26 cellular contexts compared by ENCODE assay signal in the genomic region with DNA sequence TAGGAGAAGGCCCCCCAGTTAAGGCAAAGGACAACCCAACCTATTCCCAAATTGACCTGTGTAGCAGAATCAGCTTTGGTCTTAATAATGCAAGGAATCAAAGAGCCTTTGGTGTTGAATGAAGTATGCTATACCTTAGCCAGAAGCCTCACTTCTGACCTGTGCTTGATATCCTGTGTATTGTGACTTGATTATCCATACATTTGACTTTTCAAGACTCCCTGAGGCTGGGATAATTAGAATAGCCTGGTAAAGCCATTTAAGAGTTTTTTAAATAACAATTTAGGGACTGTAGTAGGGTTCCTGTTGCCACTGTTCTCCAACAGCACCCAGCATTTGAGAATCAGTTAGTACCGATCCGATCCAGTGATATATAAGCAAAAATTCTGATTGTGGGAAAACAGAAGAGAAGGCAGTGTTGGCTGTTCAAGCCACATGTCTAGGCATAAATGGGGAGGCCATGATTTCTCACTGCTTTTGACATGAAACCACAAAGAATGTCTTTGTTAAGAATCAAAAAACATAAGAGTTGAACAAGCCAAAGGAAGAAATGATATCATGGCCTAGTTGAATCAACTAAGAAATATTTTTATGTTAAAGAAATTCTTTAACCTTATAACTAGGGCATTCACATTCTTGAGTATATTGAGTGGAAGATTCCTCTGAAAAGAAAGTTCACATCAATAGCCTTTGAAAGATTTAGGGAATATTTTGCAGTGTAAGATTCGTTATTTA.
DNase-seq lines count a peak whose midpoint lies in the region; ATAC-seq and TF ChIP-seq lines count a peak whose summit lies in the region.
"Had no signal": no experiment of that assay in that cellular context is flagged by ENCODE, and none has a peak within 500 bp of the region (broad histone marks: within the 10 kb centered on the region; RNA-seq: fewer than 3 reads in every experiment).

No MANE protein-coding gene starts in this region.

- no peaks in the 10 kb centered on the region; the same call in 1 of the 2 replicates for H3K9me3 ChIP-seq in BLaER1
- H3K9me3 ChIP-seq in HUES6 (ENCODE audit: control insufficient read depth, insufficient read depth, low read depth, low read length), result no peaks in the 10 kb centered on the region
- no peaks in the 10 kb centered on the region for H3K9me3 ChIP-seq in psoas muscle
- H3K9me3 ChIP-seq in gastrocnemius medialis, result no peaks in the 10 kb centered on the region
- H3K9me3 ChIP-seq: left lung, sigmoid colon, thoracic aorta, vagina had no signal

- peaks cover 74% of the 10 kb centered on the region for H3K4me1 ChIP-seq in BLaER1
- H3K4me1 ChIP-seq in HUES6 (ENCODE audit: control insufficient read depth, insufficient read depth, low read length), result peaks cover 57% of the 10 kb centered on the region
- H3K4me1 ChIP-seq in psoas muscle, result no peaks in the 10 kb centered on the region
- H3K4me1 ChIP-seq in gastrocnemius medialis, result no peaks in the 10 kb centered on the region
- H3K4me1 ChIP-seq: sigmoid colon had no signal

- H3K27me3 ChIP-seq in BLaER1 (no peaks in the 10 kb centered on the region), HUES6 (ENCODE audit: control insufficient read depth, insufficient read depth, low read length) (no peaks in the 10 kb centered on the region), psoas muscle (ENCODE audit: insufficient read depth in 3 of 3, low read length in 2 of 3) (no peaks in the 10 kb centered on the region), gastrocnemius medialis (no peaks in the 10 kb centered on the region)
- H3K27me3 ChIP-seq: left lung, sigmoid colon, vagina had no signal

- no peak overlapping the region for H3K4me3 Mint-ChIP-seq in chondrocyte (ENCODE audit: unreplicated experiment)
- H3K4me3 Mint-ChIP-seq: mesothelial cell of epicardium; T-helper 2 cell treated with Interferon-gamma antibody and Interleukin-4, amounts not matched to agents 5 μg/mL and 100 μg/mL, for 36 hours had no signal

- peak overlapping the region; percentile 7; the same call in 1 of the 2 replicates for H3K27ac ChIP-seq in BLaER1
- peak overlapping the region; percentile 44 for H3K27ac ChIP-seq in HUES6 (ENCODE audit: low read depth, low read length)
- H3K27ac ChIP-seq in psoas muscle, result no peak overlapping the region
- no peak overlapping the region for H3K27ac ChIP-seq in gastrocnemius medialis
- H3K27ac ChIP-seq: C4-2B, HL-60, left lung, sigmoid colon, thoracic aorta, vagina had no signal

- H3K4me1 Mint-ChIP-seq in chondrocyte (ENCODE audit: low read depth), result peaks cover 71% of the 10 kb centered on the region

- intact Hi-C loops in psoas muscle (cut with DNase I) (no loop called here), gastrocnemius medialis (cut with DNase I; ENCODE audit: low total_unique reads) (no loop called here)

- in situ Hi-C loops in gastrocnemius medialis (cut with MboI; ENCODE audit: low sequenced_read_pairs in 4 of 4), result no loop called here

- H3K27ac Mint-ChIP-seq in chondrocyte (ENCODE audit: unreplicated experiment), result peak overlapping the region; percentile 46
- H3K27ac Mint-ChIP-seq: mesothelial cell of epicardium; nephron progenitor cell; T-helper 2 cell treated with Interferon-gamma antibody and Interleukin-4, amounts not matched to agents 5 μg/mL and 100 μg/mL, for 36 hours had no signal

- no peak for DNase-seq in chondrocyte (ENCODE audit: low spot score)
- peak; percentile 46 for DNase-seq in iris pigment epithelial cell (ENCODE audit: low read depth)
- DNase-seq in psoas muscle, result no peak
- DNase-seq in SKM-1 (lab: John Stamatoyannopoulos, UW; ENCODE audit: unreplicated experiment), result no peak
- no peak for DNase-seq in gastrocnemius medialis
- DNase-seq: activated CD4-positive, alpha-beta T cell treated with anti-CD3 and anti-CD28 coated beads, Interleukin-2, amount 50 U/mL, for 4 hours; activated effector memory CD4-positive, alpha-beta T cell treated with Interleukin-2 at 50 U/mL for 16 hours; dermis blood vessel endothelial cell; IMR-90; left lung; NCI-H2081 treated with DMSO at 0.1 percent for 48 hours; NCI-H345; NCI-H774; sigmoid colon; stimulated activated naive CD8-positive, alpha-beta T cell treated with anti-CD3 and anti-CD28 coated beads, Interleukin-15, Interleukin-2, amounts not matched to agents 100 U/mL and 50 U/mL, for 24 hours had no signal

- H3K27me3 Mint-ChIP-seq in chondrocyte (ENCODE audit: low read depth), result no peaks in the 10 kb centered on the region

- no peaks in the 10 kb centered on the region for H3K36me3 Mint-ChIP-seq in chondrocyte (ENCODE audit: low read depth)
- H3K36me3 Mint-ChIP-seq: mesothelial cell of epicardium had no signal

- H3K9ac ChIP-seq in BLaER1 (no peak overlapping the region), HUES6 (ENCODE audit: low read length) (peak overlapping the region; percentile 13)

- ATAC-seq in psoas muscle (no peak), gastrocnemius medialis (no peak)
- no peak for ATAC-seq in activated CD4-positive, CD25-positive, alpha-beta regulatory T cell treated with anti-CD3 and anti-CD28 coated beads, Interleukin-2, amount 50 U/mL, for 24 hours
- ATAC-seq: HCT116; left lung; stimulated activated naive CD8-positive, alpha-beta T cell treated with anti-CD3 and anti-CD28 coated beads, Interleukin-15, Interleukin-2, amounts not matched to agents 100 U/mL and 50 U/mL, for 24 hours had no signal

- H3K9me3 Mint-ChIP-seq in chondrocyte (ENCODE audit: low read depth), result no peaks in the 10 kb centered on the region
- H3K9me3 Mint-ChIP-seq: mesothelial cell of epicardium; T-helper 2 cell treated with Interferon-gamma antibody and Interleukin-4, amounts not matched to agents 5 μg/mL and 100 μg/mL, for 36 hours had no signal

- H4K20me1 ChIP-seq in BLaER1, result no peaks in the 10 kb centered on the region

- TF ChIP-seq CTCF in chondrocyte (IDR thresholded peaks at IDR 0.05) (no peak), psoas muscle (IDR thresholded peaks at IDR 0.05) (no peak), gastrocnemius medialis (IDR thresholded peaks at IDR 0.05 in 4 of 5, conservative IDR thresholded peaks at IDR 0.05 in 1 of 5) (no peak)

- peak overlapping the region; percentile 44 for H3K4me2 ChIP-seq in BLaER1

- H3K4me3 ChIP-seq in BLaER1, result no peak overlapping the region
- H3K4me3 ChIP-seq in HUES6 (ENCODE audit: low read depth, low read length), result peak overlapping the region; percentile 20; the same call in 1 of the 2 replicates
- H3K4me3 ChIP-seq in psoas muscle, result no peak overlapping the region
- no peak overlapping the region for H3K4me3 ChIP-seq in gastrocnemius medialis
- H3K4me3 ChIP-seq: left lung, sigmoid colon, thoracic aorta, vagina had no signal

- H3K36me3 ChIP-seq in BLaER1 (no peaks in the 10 kb centered on the region), HUES6 (ENCODE audit: control insufficient read depth, insufficient read depth, low read length) (no peaks in the 10 kb centered on the region), psoas muscle (ENCODE audit: insufficient read depth in 1 of 2, low read depth in 1 of 2) (no peaks in the 10 kb centered on the region), gastrocnemius medialis (no peaks in the 10 kb centered on the region)
- H3K36me3 ChIP-seq: left lung, sigmoid colon, thoracic aorta, vagina had no signal

- TF ChIP-seq POLR2A in gastrocnemius medialis (IDR thresholded peaks at IDR 0.05), result no peak

- 76 to 85% (median 80%) methylated on average over 3 of the region's 3 CpGs for WGBS in psoas muscle, 3 donors

Comparison
In these comparisons a context has a peak if more than half of its experiments do, and no peak if none do; other contexts are left out.
1. H3K27ac ChIP-seq: peak in BLaER1 (single experiment) and HUES6 (single experiment); none in psoas muscle (single experiment) and gastrocnemius medialis (0 of 4).